In genomic region chr1:23555949-23556640, GRCh38 we compare ENCODE assay signal across 1 cellular context.
TF ChIP-seq lines count a peak whose summit lies in the region.

No MANE protein-coding gene starts in this region.

TF ChIP-seq in endothelial cell of umbilical vein, 7 proteins besides CTCF, POLR2A, EP300 and RAD21 (continued from another document):
- TF ChIP-seq EZH2 (IDR thresholded peaks at IDR 0.05; ENCODE audit: borderline replicate concordance, low read depth, low read length, severe bottlenecking): no peak
- TF ChIP-seq, protein P1, sequence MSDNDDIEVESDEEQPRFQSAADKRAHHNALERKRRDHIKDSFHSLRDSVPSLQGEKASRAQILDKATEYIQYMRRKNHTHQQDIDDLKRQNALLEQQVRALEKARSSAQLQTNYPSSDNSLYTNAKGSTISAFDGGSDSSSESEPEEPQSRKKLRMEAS (IDR thresholded peaks at IDR 0.05; ENCODE audit: insufficient read depth, insufficient read length): peak; percentile 49
